20 cellular contexts compared by ENCODE assay signal in the genomic region with DNA sequence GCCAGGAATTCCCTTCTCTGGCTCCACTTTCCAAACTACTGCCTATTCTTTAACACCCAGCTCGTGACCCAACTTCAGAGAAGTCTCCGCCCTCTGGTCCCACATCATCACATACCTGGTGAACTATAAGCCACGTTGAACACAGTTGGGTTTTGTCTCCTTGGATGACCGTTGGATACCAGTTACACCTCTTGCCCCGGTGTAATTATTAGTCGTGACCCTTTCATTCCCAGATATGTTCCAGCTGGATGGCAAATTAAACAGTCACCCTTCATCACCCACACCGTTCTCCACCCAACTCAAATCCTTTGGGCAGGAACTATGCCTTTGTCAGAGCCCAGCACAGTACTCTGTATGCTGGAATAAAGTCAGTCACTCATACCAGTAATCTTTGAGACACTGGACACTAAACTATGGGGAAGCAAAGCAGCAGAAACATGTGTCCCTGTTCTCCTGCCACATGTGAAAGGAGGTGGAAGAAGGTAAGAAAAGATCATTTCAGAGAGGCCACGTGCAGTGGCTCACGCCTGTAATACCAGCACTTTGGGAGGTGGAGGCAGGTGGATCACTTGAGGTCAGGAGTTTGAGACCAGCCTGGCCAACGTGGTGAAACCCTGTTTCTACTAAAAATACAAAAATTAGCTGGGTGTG. TPM values are rescaled to one million over a fixed set of nuclear protein-coding genes. Genes with fewer than 3 reads are reported as not detected.
DNase-seq lines count a peak whose midpoint lies in the region; ATAC-seq, FAIRE-seq and TF ChIP-seq lines count a peak whose summit lies in the region.
"Had no signal": no experiment of that assay in that cellular context is flagged by ENCODE, and none has a peak within 500 bp of the region (broad histone marks: within the 10 kb centered on the region; RNA-seq: fewer than 3 reads in every experiment).

No MANE protein-coding gene starts in this region.

- no peak for TF ChIP-seq RAD21 in HepG2 (CRISPR knock-in tag; IDR thresholded peaks at IDR 0.05)

- no peak overlapping the region for H3K27ac ChIP-seq in CD4-positive, alpha-beta memory T cell (ENCODE audit: low read depth, low read length)
- H3K27ac ChIP-seq in HepG2 (ENCODE audit: extremely low read length, insufficient read depth, low read length): no peak overlapping the region
- H3K27ac ChIP-seq in CD8-positive, alpha-beta T cell (ENCODE audit: low read depth, low read length): no peak overlapping the region

- no peak for TF ChIP-seq CTCF in HepG2 (CRISPR knock-in tag; IDR thresholded peaks at IDR 0.05)
- TF ChIP-seq CTCF in CD8-positive, alpha-beta T cell (IDR thresholded peaks at IDR 0.05): no peak

- 49% methylated on average over 10 of the region's 10 CpGs for WGBS in HepG2 (ENCODE audit: low lambda C conversion rate)

- no peaks in the 10 kb centered on the region for H3K9me3 ChIP-seq in CD4-positive, alpha-beta memory T cell (ENCODE audit: control insufficient read depth in 1 of 2, low read length in 2 of 2)
- no peaks in the 10 kb centered on the region for H3K9me3 ChIP-seq in HepG2 (ENCODE audit: low read length)
- H3K9me3 ChIP-seq in CD8-positive, alpha-beta T cell (ENCODE audit: low read length): no peaks in the 10 kb centered on the region
- H3K9me3 ChIP-seq: BE2C had no signal

- H3K9ac ChIP-seq in HepG2 (ENCODE audit: insufficient read depth, low read depth, low read length): no peak overlapping the region

- no peak for TF ChIP-seq EP300 in HepG2 (IDR thresholded peaks at IDR 0.05; ENCODE audit: low read depth in 2 of 2, low read length in 2 of 2)
- TF ChIP-seq EP300 in HepG2 (CRISPR knock-in tag; IDR thresholded peaks at IDR 0.05; ENCODE audit: borderline replicate concordance): no peak

- intact Hi-C loops in CD4-positive, alpha-beta memory T cell (cut with micrococcal nuclease): no loop called here
- intact Hi-C loops in HepG2 (cut with micrococcal nuclease; ENCODE audit: unreplicated experiment): no loop called here
- intact Hi-C loops in CD8-positive, alpha-beta T cell (cut with DNase I, micrococcal nuclease): no loop called here

- no peak overlapping the region for H3K4me2 ChIP-seq in HepG2 (ENCODE audit: low read depth, low read length)

- H3K4me3 Mint-ChIP-seq in CD4-positive, alpha-beta memory T cell: no peak overlapping the region
- H3K4me3 Mint-ChIP-seq in stimulated activated effector memory CD8-positive, alpha-beta T cell treated with anti-CD3 and anti-CD28 coated beads, Interleukin-12 subunit alpha, Interleukin-12 subunit beta, amount 100 ng/mL, for 72 hours: no peak overlapping the region
- H3K4me3 Mint-ChIP-seq in CD8-positive, alpha-beta T cell: no peak overlapping the region
- H3K4me3 Mint-ChIP-seq: HFFc6 had no signal

- H2AFZ ChIP-seq in HepG2 (ENCODE audit: low read length): no peak overlapping the region

- H3K4me1 ChIP-seq in CD4-positive, alpha-beta memory T cell (ENCODE audit: insufficient read depth, low read length): peaks cover 16% of the 10 kb centered on the region
- H3K4me1 ChIP-seq in HepG2 (ENCODE audit: insufficient read depth, low read length): peaks cover 25% of the 10 kb centered on the region
- H3K4me1 ChIP-seq in CD8-positive, alpha-beta T cell (ENCODE audit: insufficient read depth, low read length): peaks cover 17% of the 10 kb centered on the region
- H3K4me1 ChIP-seq: BE2C had no signal

- H4K20me1 ChIP-seq in HepG2 (ENCODE audit: insufficient read depth, low read length): no peaks in the 10 kb centered on the region

- in situ Hi-C loops in Caki2 (cut with HindIII; ENCODE audit: low pct_unique_long_range_greater_than_20kb, low sequenced_read_pairs) (no loop called here), HepG2 (cut with HindIII; ENCODE audit: extremely low pct_ligation_motif_present, low pct_unique_long_range_greater_than_20kb) (no loop called here)

- no peaks in the 10 kb centered on the region for H3K36me3 ChIP-seq in CD4-positive, alpha-beta memory T cell (ENCODE audit: insufficient read depth, low read length)
- H3K36me3 ChIP-seq in HepG2 (replicated peaks in 1 of 2; ENCODE audit: control insufficient read depth in 1 of 2, insufficient read depth in 2 of 2, low read length in 2 of 2): no peaks in the 10 kb centered on the region
- no peaks in the 10 kb centered on the region for H3K36me3 ChIP-seq in CD8-positive, alpha-beta T cell (ENCODE audit: insufficient read depth, low read length)
- H3K36me3 ChIP-seq: BE2C had no signal

- FAIRE-seq in HepG2 (lab: Jason Lieb, UNC): no peak
- FAIRE-seq: A204.1, GM12878 had no signal

- CTCF ChIA-PET in CD4-positive, alpha-beta memory T cell (lab: Charles Lee; ENCODE audit: partially characterized antibody): no interaction called here
- CTCF ChIA-PET in HepG2 (lab: Yijun Ruan, JAX; ENCODE audit: low intra/inter-chr PET ratio, low total read pairs): no interaction called here
- CTCF ChIA-PET in CD8-positive, alpha-beta T cell (lab: Charles Lee): no interaction called here

- no TSS peak for BruUV-seq in HepG2 (replicated peaks; lab: Mats Ljungman, UMichigan)

- no peak for TF ChIP-seq POLR2A in HepG2 (IDR thresholded peaks at IDR 0.05; ENCODE audit: insufficient read depth in 1 of 2, low read depth in 2 of 2, low read length in 2 of 2)

- no peaks in the 10 kb centered on the region for H3K79me2 ChIP-seq in HepG2 (ENCODE audit: insufficient read depth, low read length)

- H3K27me3 Mint-ChIP-seq in CD4-positive, alpha-beta memory T cell: no peaks in the 10 kb centered on the region
- H3K27me3 Mint-ChIP-seq in CD8-positive, alpha-beta T cell (ENCODE audit: low read depth): no peaks in the 10 kb centered on the region
- H3K27me3 Mint-ChIP-seq: CD4-positive, CD25-positive, alpha-beta regulatory T cell had no signal

- no peak for ATAC-seq in HepG2
- no peak for ATAC-seq in stimulated activated effector memory CD8-positive, alpha-beta T cell treated with anti-CD3 and anti-CD28 coated beads, Interleukin-12 subunit alpha, Interleukin-12 subunit beta, amount 100 ng/mL, for 72 hours
- no peak for ATAC-seq in CD8-positive, alpha-beta T cell
- ATAC-seq: GM12878, HCT116 had no signal

- peak overlapping the region in 4 of 7 donors; percentile 42 to 65 (median 48) for H3K27ac Mint-ChIP-seq in CD4-positive, alpha-beta memory T cell
- H3K27ac Mint-ChIP-seq in stimulated activated effector memory CD8-positive, alpha-beta T cell treated with anti-CD3 and anti-CD28 coated beads, Interleukin-12 subunit alpha, Interleukin-12 subunit beta, amount 100 ng/mL, for 72 hours: peak overlapping the region; percentile 75
- H3K27ac Mint-ChIP-seq in CD8-positive, alpha-beta T cell: no peak overlapping the region
- H3K27ac Mint-ChIP-seq: HFFc6 had no signal

- H3K27me3 ChIP-seq in CD4-positive, alpha-beta memory T cell (ENCODE audit: insufficient read depth, low read length): no peaks in the 10 kb centered on the region
- H3K27me3 ChIP-seq in HepG2 (ENCODE audit: control insufficient read depth in 1 of 2, insufficient read depth in 2 of 2, low read length in 2 of 2): no peaks in the 10 kb centered on the region
- H3K27me3 ChIP-seq in CD8-positive, alpha-beta T cell (ENCODE audit: insufficient read depth, low read length): no peaks in the 10 kb centered on the region
- H3K27me3 ChIP-seq: BE2C had no signal

- peaks cover 6 to 18% (median 12%) of the 10 kb centered on the region in 4 donors for H3K4me1 Mint-ChIP-seq in CD4-positive, alpha-beta memory T cell
- H3K4me1 Mint-ChIP-seq in stimulated activated effector memory CD8-positive, alpha-beta T cell treated with anti-CD3 and anti-CD28 coated beads, Interleukin-12 subunit alpha, Interleukin-12 subunit beta, amount 100 ng/mL, for 72 hours: peaks cover 16% of the 10 kb centered on the region
- peaks cover 17% of the 10 kb centered on the region for H3K4me1 Mint-ChIP-seq in CD8-positive, alpha-beta T cell (ENCODE audit: low read depth)

- no peaks in the 10 kb centered on the region for H3K9me3 Mint-ChIP-seq in CD4-positive, alpha-beta memory T cell
- H3K9me3 Mint-ChIP-seq in stimulated activated effector memory CD8-positive, alpha-beta T cell treated with anti-CD3 and anti-CD28 coated beads, Interleukin-12 subunit alpha, Interleukin-12 subunit beta, amount 100 ng/mL, for 72 hours: no peaks in the 10 kb centered on the region
- H3K9me3 Mint-ChIP-seq in CD8-positive, alpha-beta T cell: no peaks in the 10 kb centered on the region
- H3K9me3 Mint-ChIP-seq: CD4-positive, CD25-positive, alpha-beta regulatory T cell; HFFc6 had no signal

- no peak overlapping the region for H3K4me3 ChIP-seq in CD4-positive, alpha-beta memory T cell (ENCODE audit: low read length in 2 of 2)
- H3K4me3 ChIP-seq in HepG2 (replicated peaks in 1 of 3; ENCODE audit: insufficient read depth in 1 of 3, low read depth in 2 of 3, low read length in 3 of 3): no peak overlapping the region
- H3K4me3 ChIP-seq in CD8-positive, alpha-beta T cell (ENCODE audit: low read depth, low read length): no peak overlapping the region
- H3K4me3 ChIP-seq: GM12878 had no signal

- POLR2A ChIA-PET in CD4-positive, alpha-beta memory T cell (lab: Charles Lee; ENCODE audit: partially characterized antibody): no interaction called here
- POLR2A ChIA-PET in HepG2 (lab: Yijun Ruan, JAX): interaction anchor here (0.9 kb wide), 1 partner anchor 59 kb away, joined by 4 read pairs; no protein-coding TSS in a partner anchor
- POLR2A ChIA-PET in CD8-positive, alpha-beta T cell (lab: Charles Lee): interaction anchor here (0.7 kb wide), 1 partner anchor 9 kb away, joined by 4 read pairs; no protein-coding TSS in a partner anchor

- H3K36me3 Mint-ChIP-seq in CD4-positive, alpha-beta memory T cell: no peaks in the 10 kb centered on the region
- peaks cover 29% of the 10 kb centered on the region for H3K36me3 Mint-ChIP-seq in stimulated activated effector memory CD8-positive, alpha-beta T cell treated with anti-CD3 and anti-CD28 coated beads, Interleukin-12 subunit alpha, Interleukin-12 subunit beta, amount 100 ng/mL, for 72 hours
- no peaks in the 10 kb centered on the region for H3K36me3 Mint-ChIP-seq in CD8-positive, alpha-beta T cell
- H3K36me3 Mint-ChIP-seq: CD4-positive, CD25-positive, alpha-beta regulatory T cell had no signal

- DNase-seq in CD4-positive, alpha-beta memory T cell: no peak
- DNase-seq in Caki2 (ENCODE audit: low read depth) (peak; percentile 61), HepG2 (ENCODE audit: low spot score) (no peak), HT-29 (ENCODE audit: low spot score) (no peak)
- DNase-seq in stimulated activated effector memory CD8-positive, alpha-beta T cell treated with anti-CD3 and anti-CD28 coated beads, Interleukin-12 subunit alpha, Interleukin-12 subunit beta, amount 100 ng/mL, for 72 hours (ENCODE audit: low spot score in 2 of 2): no peak
- no peak for DNase-seq in CD8-positive, alpha-beta T cell
- DNase-seq: ACHN; BE2C; C1 segment of cervical spinal cord; CD4-positive, CD25-positive, alpha-beta regulatory T cell; DMS 273 treated with DMSO at 0.1 percent for 48 hours; DMS53; DND-41; EL; GOT3; H7; HFFc6 had no signal

RNA-seq across cellular contexts. Expression of a gene that starts 22.5 kb away (rescaled TPM):
- 10 to 100 TPM; 18.7 to 20.7 TPM for total RNA-seq in CD4-positive, alpha-beta memory T cell
- polyA plus RNA-seq in CD4-positive, alpha-beta memory T cell: 1 to 10 TPM; 1.1 to 5.3 TPM
- 0.35 and 0.37 TPM in 2 replicates for total RNA-seq in Caki2 (2014; rRNA removed; shearing (Covaris generic); ENCODE audit: low replicate concordance)
- 15.3 and 26.5 TPM in 2 replicates for total RNA-seq in HepG2 (2016; rRNA removed; fragmentation: Illumina TruSeq; extraction: Trizol)
- total RNA-seq in HepG2 (2016; cell fraction: cytosol; rRNA removed; fragmentation: Illumina TruSeq; extraction: Trizol; ENCODE audit: low read depth): 4.9 and 5.7 TPM in 2 replicates
- total RNA-seq in HepG2 (2016; cell fraction: insoluble cytoplasmic fraction; rRNA removed; fragmentation: Illumina TruSeq; extraction: Trizol): 13.7 and 22.8 TPM in 2 replicates
- total RNA-seq in HepG2 (2016; cell fraction: membrane; rRNA removed; fragmentation: Illumina TruSeq; extraction: Trizol): 25.1 and 26.3 TPM in 2 replicates
- 16.1 and 18.8 TPM in 2 replicates for total RNA-seq in HepG2 (2016; cell fraction: nucleus; rRNA removed; fragmentation: Illumina TruSeq; extraction: Trizol)
- 14.9 and 15.2 TPM in 2 replicates for polyA plus RNA-seq in HepG2 (2011; rRNA removed)
- 12.9 and 15.9 TPM in 2 replicates for polyA plus RNA-seq in HepG2 (2011; cell fraction: cytosol; rRNA removed)
- polyA plus RNA-seq in HepG2 (2011; cell fraction: nucleus; rRNA removed): 15.6 and 19.1 TPM in 2 replicates
- 25.4 and 26.2 TPM in 2 replicates for polyA plus RNA-seq in HepG2 (2012)
- 4.5 and 4.7 TPM in 2 replicates for polyA plus RNA-seq in HepG2 (2016; cell fraction: cytosol; fragmentation: Illumina TruSeq; extraction: Trizol; ENCODE audit: low read depth)
- polyA plus RNA-seq in HepG2 (2016; cell fraction: insoluble cytoplasmic fraction; fragmentation: Illumina TruSeq; extraction: Trizol; ENCODE audit: low read depth): 43.2 and 55.3 TPM in 2 replicates
- polyA plus RNA-seq in HepG2 (2016; cell fraction: membrane; fragmentation: Illumina TruSeq; extraction: Trizol; ENCODE audit: low read depth): 27.0 and 27.7 TPM in 2 replicates
- 36.1 and 36.3 TPM in 2 replicates for polyA plus RNA-seq in HepG2 (2016; cell fraction: nucleus; fragmentation: Illumina TruSeq; extraction: Trizol; ENCODE audit: insufficient read depth, low read depth)
- polyA minus RNA-seq in HepG2 (2011; rRNA and poly(A)+ RNA removed; ENCODE audit: low replicate concordance): 18.8 and 36.8 TPM in 2 replicates
- 17.8 and 22.1 TPM in 2 replicates for polyA minus RNA-seq in HepG2 (2011; cell fraction: cytosol; rRNA and poly(A)+ RNA removed)
- 19.2 and 20.9 TPM in 2 replicates for polyA minus RNA-seq in HepG2 (2011; cell fraction: nucleus; rRNA and poly(A)+ RNA removed)
- total RNA-seq in CD8-positive, alpha-beta T cell: 10 to 100 TPM; 15.8 to 16.9 TPM
- 6.9 and 7.9 TPM in 2 replicates for total RNA-seq in HT-29 (2014; rRNA removed; shearing (Covaris generic))

RNA-seq across cellular contexts. Expression of a gene that starts 22.6 kb away (rescaled TPM):
- 10 to 100 TPM; 19.7 to 20.8 TPM for total RNA-seq in CD4-positive, alpha-beta memory T cell
- polyA plus RNA-seq in CD4-positive, alpha-beta memory T cell: 10 to 100 TPM; 13.0 to 17.8 TPM
- total RNA-seq in Caki2 (2014; rRNA removed; shearing (Covaris generic); ENCODE audit: low replicate concordance): 62.2 and 65.7 TPM in 2 replicates
- 30.2 and 58.3 TPM in 2 replicates for total RNA-seq in HepG2 (2016; rRNA removed; fragmentation: Illumina TruSeq; extraction: Trizol)
- 4.8 and 5.3 TPM in 2 replicates for total RNA-seq in HepG2 (2016; cell fraction: cytosol; rRNA removed; fragmentation: Illumina TruSeq; extraction: Trizol; ENCODE audit: low read depth)
- 27.5 and 55.8 TPM in 2 replicates for total RNA-seq in HepG2 (2016; cell fraction: insoluble cytoplasmic fraction; rRNA removed; fragmentation: Illumina TruSeq; extraction: Trizol)
- 17.7 and 18.8 TPM in 2 replicates for total RNA-seq in HepG2 (2016; cell fraction: membrane; rRNA removed; fragmentation: Illumina TruSeq; extraction: Trizol)
- total RNA-seq in HepG2 (2016; cell fraction: nucleus; rRNA removed; fragmentation: Illumina TruSeq; extraction: Trizol): 47.8 and 56.4 TPM in 2 replicates
- polyA plus RNA-seq in HepG2 (2011; rRNA removed): 35.5 and 41.6 TPM in 2 replicates
- 39.5 and 45.0 TPM in 2 replicates for polyA plus RNA-seq in HepG2 (2011; cell fraction: cytosol; rRNA removed)
- 25.7 and 30.2 TPM in 2 replicates for polyA plus RNA-seq in HepG2 (2011; cell fraction: nucleus; rRNA removed)
- 37.6 and 40.5 TPM in 2 replicates for polyA plus RNA-seq in HepG2 (2012)
- polyA plus RNA-seq in HepG2 (2016; cell fraction: cytosol; fragmentation: Illumina TruSeq; extraction: Trizol; ENCODE audit: low read depth): 3.9 and 4.5 TPM in 2 replicates
- 22.5 and 25.1 TPM in 2 replicates for polyA plus RNA-seq in HepG2 (2016; cell fraction: insoluble cytoplasmic fraction; fragmentation: Illumina TruSeq; extraction: Trizol; ENCODE audit: low read depth)
- polyA plus RNA-seq in HepG2 (2016; cell fraction: membrane; fragmentation: Illumina TruSeq; extraction: Trizol; ENCODE audit: low read depth): 8.5 and 10.3 TPM in 2 replicates
- 55.8 and 62.0 TPM in 2 replicates for polyA plus RNA-seq in HepG2 (2016; cell fraction: nucleus; fragmentation: Illumina TruSeq; extraction: Trizol; ENCODE audit: insufficient read depth, low read depth)
- polyA minus RNA-seq in HepG2 (2011; rRNA and poly(A)+ RNA removed; ENCODE audit: low replicate concordance): 44.0 and 61.9 TPM in 2 replicates
- polyA minus RNA-seq in HepG2 (2011; cell fraction: cytosol; rRNA and poly(A)+ RNA removed): 31.7 and 41.7 TPM in 2 replicates
- 33.5 and 39.0 TPM in 2 replicates for polyA minus RNA-seq in HepG2 (2011; cell fraction: nucleus; rRNA and poly(A)+ RNA removed)
- 1 to 10 TPM; 5.1 to 6.3 TPM for total RNA-seq in CD8-positive, alpha-beta T cell
- 44.6 and 56.1 TPM in 2 replicates for total RNA-seq in HT-29 (2014; rRNA removed; shearing (Covaris generic))
